Comparison of ENCODE assay signal across 18 cellular contexts in the genomic region with DNA sequence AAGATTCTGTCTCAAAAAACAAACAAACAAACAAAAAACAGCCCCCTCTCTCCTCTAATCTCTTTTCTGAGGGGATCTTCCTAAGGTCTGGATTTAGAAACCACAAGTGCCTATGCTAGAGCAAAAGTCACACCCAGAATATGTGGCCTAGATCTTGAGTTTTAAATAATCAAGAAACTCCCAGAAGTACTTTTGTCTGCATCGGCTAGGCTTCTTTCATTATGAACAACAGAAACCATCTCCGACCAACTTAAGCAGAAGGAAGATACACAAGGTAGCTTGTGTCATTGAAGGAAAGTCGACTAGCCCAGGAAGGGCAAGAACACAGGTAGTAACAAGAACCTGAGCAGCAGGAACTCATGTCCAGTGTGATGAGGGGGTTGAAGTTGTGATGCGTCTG.
DNase-seq lines count a peak whose midpoint lies in the region; ATAC-seq, FAIRE-seq and TF ChIP-seq lines count a peak whose summit lies in the region.
"Had no signal": no experiment of that assay in that cellular context is flagged by ENCODE, and none has a peak within 500 bp of the region (broad histone marks: within the 10 kb centered on the region; RNA-seq: fewer than 3 reads in every experiment).

No MANE protein-coding gene starts in this region.

- no peak for TF ChIP-seq CTCF in endodermal cell (conservative IDR thresholded peaks at IDR 0.05)

- H3K4me1 Mint-ChIP-seq in endodermal cell, result peaks cover 3% of the 10 kb centered on the region
- H3K4me1 Mint-ChIP-seq: T-helper 17 cell had no signal

- 83 to 95% methylated on average over 2 to 3 of the region's 4 CpGs for WGBS in endodermal cell (ENCODE audit: insufficient coverage in 1 of 2, insufficient read length in 1 of 2), 2 experiments

- no peaks in the 10 kb centered on the region for H3K36me3 Mint-ChIP-seq in endodermal cell (ENCODE audit: low read depth)

- DNase-seq in GM18507 (ENCODE audit: extremely low spot score, insufficient read length, low read depth) (no peak), endodermal cell (peak; percentile 6)
- DNase-seq in stimulated activated CD4-positive, alpha-beta T cell treated with anti-CD3 and anti-CD28 coated beads, Interleukin-4, amount 100 ng/mL, for 24 hours, result no peak
- DNase-seq: C1 segment of cervical spinal cord, DMS 273 treated with DMSO at 0.1 percent for 48 hours, GF-D8, HCEC 1CT, NCI-H1436, NCI-H2029 treated with DMSO at 0.1 percent for 48 hours, NCI-H748 treated with DMSO at 0.1 percent for 48 hours, PC-9, SJCRH30, T-helper 17 cell had no signal

- peaks cover 2% of the 10 kb centered on the region for H3K4me1 ChIP-seq in endodermal cell (ENCODE audit: control insufficient read depth, insufficient read depth, low read length)
- H3K4me1 ChIP-seq: SJCRH30 had no signal

- H3K27me3 Mint-ChIP-seq in endodermal cell (ENCODE audit: insufficient read depth), result peaks cover 1% of the 10 kb centered on the region

- no peak overlapping the region for H3K4me3 Mint-ChIP-seq in endodermal cell
- H3K4me3 Mint-ChIP-seq: T-helper 17 cell had no signal

- no peaks in the 10 kb centered on the region for H3K9me3 Mint-ChIP-seq in endodermal cell

- H3K27ac ChIP-seq in endodermal cell (ENCODE audit: low read depth, low read length), result no peak overlapping the region
- H3K27ac ChIP-seq: PC-9, SJCRH30 had no signal

- ATAC-seq in GM21619 (IDR thresholded peaks at IDR 0.05; ENCODE audit: unreplicated experiment) (peak; percentile 77), HG03439 (IDR thresholded peaks at IDR 0.05; ENCODE audit: unreplicated experiment) (peak; percentile 46), HG02678 (IDR thresholded peaks at IDR 0.05; ENCODE audit: unreplicated experiment) (no peak), GM19395 (IDR thresholded peaks at IDR 0.05; ENCODE audit: unreplicated experiment) (no peak)
- ATAC-seq: K562, T-helper 17 cell had no signal

- H3K27ac Mint-ChIP-seq in endodermal cell, result no peak overlapping the region
- H3K27ac Mint-ChIP-seq: T-helper 17 cell had no signal

- no peaks in the 10 kb centered on the region for H3K36me3 ChIP-seq in endodermal cell (ENCODE audit: control insufficient read depth, insufficient read depth, low read length)
- H3K36me3 ChIP-seq: SJCRH30 had no signal

- H3K9ac ChIP-seq in endodermal cell (ENCODE audit: extremely low read depth, low read length, poor library complexity, severe bottlenecking), result no peak overlapping the region

- H3K4me3 ChIP-seq in endodermal cell (ENCODE audit: low read length), result no peak overlapping the region
- H3K4me3 ChIP-seq: K562, PC-9, SJCRH30 had no signal

- peak; percentile 64 for FAIRE-seq in GM18507 (lab: Jason Lieb, UNC)
- FAIRE-seq: K562 had no signal

- no peaks in the 10 kb centered on the region for H3K27me3 ChIP-seq in endodermal cell (ENCODE audit: control insufficient read depth, insufficient read depth, low read length, poor library complexity, severe bottlenecking)
- H3K27me3 ChIP-seq: SJCRH30 had no signal

- no peaks in the 10 kb centered on the region for H3K9me3 ChIP-seq in endodermal cell (ENCODE audit: control insufficient read depth, low read length)
- H3K9me3 ChIP-seq: SJCRH30 had no signal

Comparison
In these comparisons a context has a peak if more than half of its experiments do, and no peak if none do; other contexts are left out.
1. ATAC-seq: peak in GM21619 (single experiment) and HG03439 (single experiment); none in HG02678 (single experiment) and GM19395 (single experiment).